Comparison of ENCODE assay signal across 9 cellular contexts in genomic region chr14:65156568-65157366, GRCh38.
DNase-seq lines count a peak whose midpoint lies in the region; ATAC-seq and TF ChIP-seq lines count a peak whose summit lies in the region.
"Had no signal": no experiment of that assay in that cellular context is flagged by ENCODE, and none has a peak within 500 bp of the region (broad histone marks: within the 10 kb centered on the region; RNA-seq: fewer than 3 reads in every experiment).

No MANE protein-coding gene starts in this region.

- peak; percentile 59 for DNase-seq in astrocyte of the spinal cord (ENCODE audit: low read depth, low spot score)
- peak in 1 of 2 donors; percentile 34 for DNase-seq in memory B cell (ENCODE audit: low spot score in 2 of 2)
- no peak for DNase-seq in NCI-H2227 (lab: John Stamatoyannopoulos, UW; ENCODE audit: unreplicated experiment)
- DNase-seq in activated CD4-positive, alpha-beta T cell treated with anti-CD3 and anti-CD28 coated beads for 4 hours, result no peak
- DNase-seq in HK-2 (ENCODE audit: unreplicated experiment), result no peak

- H3K36me3 Mint-ChIP-seq in memory B cell, result no peaks in the 10 kb centered on the region

- no peaks in the 10 kb centered on the region for H3K27me3 Mint-ChIP-seq in memory B cell

- no peak for TF ChIP-seq CTCF in astrocyte of the spinal cord (IDR thresholded peaks at IDR 0.05; ENCODE audit: low read depth, low read length)

- peak overlapping the region; percentile 82 for H3K4me3 Mint-ChIP-seq in memory B cell

- H3K27ac Mint-ChIP-seq in memory B cell, result peak overlapping the region; percentile 82

- in situ Hi-C loops in astrocyte of the spinal cord (cut with HindIII; ENCODE audit: low sequenced_read_pairs), result no loop called here

- ATAC-seq in GM19035 (IDR thresholded peaks at IDR 0.05; ENCODE audit: unreplicated experiment) (peak; percentile 74), HG03103 (IDR thresholded peaks at IDR 0.05; ENCODE audit: low read depth, unreplicated experiment) (peak; percentile 69), memory B cell (ENCODE audit: low read depth) (peak; percentile 73), GM19455 (IDR thresholded peaks at IDR 0.05; ENCODE audit: unreplicated experiment) (no peak)

- H3K4me3 ChIP-seq in astrocyte of the spinal cord (ENCODE audit: low read depth, low read length), result no peak overlapping the region
- H3K4me3 ChIP-seq: SK-N-MC had no signal

- peaks cover 33% of the 10 kb centered on the region for H3K4me1 Mint-ChIP-seq in memory B cell

- H3K9me3 Mint-ChIP-seq in memory B cell, result no peaks in the 10 kb centered on the region
